Comparison of ENCODE assay signal across 12 cellular contexts in genomic region chr19:50838239-50838638, GRCh38. TPM values are rescaled to one million over a fixed set of nuclear protein-coding genes. Genes with fewer than 3 reads are reported as not detected.
DNase-seq lines count a peak whose midpoint lies in the region; TF ChIP-seq lines count a peak whose summit lies in the region.
"Had no signal": no experiment of that assay in that cellular context is flagged by ENCODE, and none has a peak within 500 bp of the region (broad histone marks: within the 10 kb centered on the region; RNA-seq: fewer than 3 reads in every experiment).

No MANE protein-coding gene starts in this region.

- DNase-seq in Calu3 (peak; percentile 27), GM19238 (ENCODE audit: insufficient read length, low spot score) (peak; percentile 39), OCI-M1 (lab: John Stamatoyannopoulos, UW) (peak; percentile 49), islet precursor cell (peak; percentile 65), A172 (ENCODE audit: low spot score) (no peak), caudate nucleus (lab: John Stamatoyannopoulos, UW) (no peak), NCI-H2081 (lab: John Stamatoyannopoulos, UW) (no peak)
- DNase-seq: activated T-cell treated with anti-CD3 and anti-CD28 coated beads, Interleukin-2, amount 50 U/mL, for 1 hour; heart right ventricle; NCI-H2171 treated with DMSO at 0.1 percent for 48 hours; T-helper 17 cell had no signal

- H3K36me3 Mint-ChIP-seq in Calu3 (ENCODE audit: insufficient read depth, unreplicated experiment) = peaks cover 24% of the 10 kb centered on the region

- peaks cover 12% of the 10 kb centered on the region for H3K4me1 Mint-ChIP-seq in Calu3 (ENCODE audit: low read depth, unreplicated experiment)

- H3K9me3 Mint-ChIP-seq in Calu3 (ENCODE audit: low read depth, unreplicated experiment) = no peaks in the 10 kb centered on the region

- no peak overlapping the region for H3K27ac Mint-ChIP-seq in Calu3 (ENCODE audit: unreplicated experiment)
- H3K27ac Mint-ChIP-seq: T-helper 17 cell had no signal

- no peak overlapping the region for H3K4me3 Mint-ChIP-seq in Calu3 (ENCODE audit: low read depth, unreplicated experiment)
- H3K4me3 Mint-ChIP-seq: T-helper 17 cell had no signal

- intact Hi-C loops in Calu3 (cut with micrococcal nuclease; ENCODE audit: unreplicated experiment) = no loop called here

- BruUV-seq in Calu3 (replicated peaks; lab: Mats Ljungman, UMichigan) = no TSS peak

- H3K27ac ChIP-seq in caudate nucleus (ENCODE audit: low read depth, low read length) = no peak overlapping the region
- H3K27ac ChIP-seq: heart right ventricle had no signal

- peak; percentile 47 for TF ChIP-seq CTCF in Calu3 (IDR thresholded peaks at IDR 0.05; ENCODE audit: unreplicated experiment)

- peaks cover 87% of the 10 kb centered on the region for H3K27me3 Mint-ChIP-seq in Calu3 (ENCODE audit: unreplicated experiment)

- CTCF ChIA-PET in Calu3 (lab: Charles Lee) = interaction anchor here (0.7 to 0.8 kb wide), 2 partner anchors 84 to 247 kb away, joined by 3 to 14 read pairs; no protein-coding TSS in a partner anchor

RNA-seq across cellular contexts. Expression of gene KLK15, which starts 4.9 kb away (rescaled TPM):
- not detected in 2 replicates for total RNA-seq in Calu3 (2022)
- not detected in 2 replicates for total RNA-seq in A172 (2014; rRNA removed; shearing (Covaris generic))
- total RNA-seq: cardiac septum, heart right ventricle, T-helper 17 cell had no signal

RNA-seq across cellular contexts. Expression of gene KLK1, which starts 14.7 kb away (rescaled TPM):
- total RNA-seq in Calu3 (2022) = not detected in 2 replicates
- total RNA-seq in A172 (2014; rRNA removed; shearing (Covaris generic)) = not detected in 2 replicates
- total RNA-seq: cardiac septum, T-helper 17 cell had no signal

RNA-seq across cellular contexts. Expression of gene KLK3, which starts 16.5 kb away (rescaled TPM):
- not detected in 2 replicates for total RNA-seq in Calu3 (2022)
- total RNA-seq in A172 (2014; rRNA removed; shearing (Covaris generic)) = not detected in 2 replicates
- total RNA-seq: cardiac septum, heart right ventricle, T-helper 17 cell had no signal

RNA-seq across cellular contexts. Expression of gene KLK2, which starts 35.0 kb away (rescaled TPM):
- not detected in 2 replicates for total RNA-seq in Calu3 (2022)
- total RNA-seq in A172 (2014; rRNA removed; shearing (Covaris generic)) = not detected in 2 replicates
- total RNA-seq: cardiac septum, heart right ventricle, T-helper 17 cell had no signal

RNA-seq across cellular contexts. Expression of gene ACP4, which starts 48.0 kb away (rescaled TPM):
- not detected in 2 replicates for total RNA-seq in Calu3 (2022)
- not detected in 2 replicates for total RNA-seq in A172 (2014; rRNA removed; shearing (Covaris generic))
- total RNA-seq: cardiac septum, heart right ventricle, T-helper 17 cell had no signal

Comparison
In these comparisons a context has a peak if more than half of its experiments do, and no peak if none do; other contexts are left out.
1. DNase-seq: peak in Calu3 (single experiment), GM19238 (single experiment), OCI-M1 (single experiment) and islet precursor cell (single experiment); none in A172 (single experiment), caudate nucleus (0 of 61) and NCI-H2081 (0 of 2).